9 cellular contexts compared by ENCODE assay signal in genomic region chr4:75180790-75181776, GRCh38.
A peak's percentile ranks its signal among the peaks of the same experiment; 100 is the strongest.
DNase-seq lines count a peak whose midpoint lies in the region; ATAC-seq and TF ChIP-seq lines count a peak whose summit lies in the region.
"Had no signal": no experiment of that assay in that cellular context is flagged by ENCODE, and none has a peak within 500 bp of the region (broad histone marks: within the 10 kb centered on the region; RNA-seq: fewer than 3 reads in every experiment).

No MANE protein-coding gene starts in this region.

- in situ Hi-C loops in brain microvascular endothelial cell (cut with HindIII; ENCODE audit: low pct_ligation_motif_present, low sequenced_read_pairs), result no loop called here

- H3K9me3 Mint-ChIP-seq in glutamatergic neuron (ENCODE audit: unreplicated experiment), result peaks cover 3% of the 10 kb centered on the region

- peaks cover 8% of the 10 kb centered on the region for H3K36me3 Mint-ChIP-seq in glutamatergic neuron (ENCODE audit: unreplicated experiment)

- no peak for TF ChIP-seq EP300 in upper lobe of left lung (IDR thresholded peaks at IDR 0.05)

- DNase-seq in COLO829 (ENCODE audit: low spot score) (peak; percentile 23), brain microvascular endothelial cell (peak; percentile 6), upper lobe of left lung (no peak), GM10266 (ENCODE audit: extremely low spot score) (no peak), kidney glomerular epithelial cell (lab: John Stamatoyannopoulos, UW) (no peak), glutamatergic neuron (no peak)

- no peak for TF ChIP-seq POLR2A in upper lobe of left lung (IDR thresholded peaks at IDR 0.05)

- H3K27me3 Mint-ChIP-seq in glutamatergic neuron (ENCODE audit: unreplicated experiment), result no peaks in the 10 kb centered on the region
- H3K27me3 Mint-ChIP-seq: stimulated activated naive CD8-positive, alpha-beta T cell treated with anti-CD3 and anti-CD28 coated beads, Interleukin-15, Interleukin-2, amounts not matched to agents 100 ng/mL and 50 ng/mL, for 24 hours had no signal

- peak; percentile 87 for ATAC-seq in GM21390 (IDR thresholded peaks at IDR 0.05; ENCODE audit: unreplicated experiment)
- peak; percentile 94 for ATAC-seq in HG03469 (IDR thresholded peaks at IDR 0.05; ENCODE audit: unreplicated experiment)
- ATAC-seq in upper lobe of left lung (ENCODE audit: low FRiP score in 2 of 2), result no peak

- no peak overlapping the region for H3K4me3 Mint-ChIP-seq in glutamatergic neuron (ENCODE audit: unreplicated experiment)
- H3K4me3 Mint-ChIP-seq: stimulated activated naive CD8-positive, alpha-beta T cell treated with anti-CD3 and anti-CD28 coated beads, Interleukin-15, Interleukin-2, amounts not matched to agents 100 ng/mL and 50 ng/mL, for 24 hours had no signal

- TF ChIP-seq CTCF in brain microvascular endothelial cell (IDR thresholded peaks at IDR 0.05; ENCODE audit: low read depth, low read length, missing control alignments), result no peak
- no peak for TF ChIP-seq CTCF in upper lobe of left lung (IDR thresholded peaks at IDR 0.05)
- no peak for TF ChIP-seq CTCF in GM10266 (IDR thresholded peaks at IDR 0.05; ENCODE audit: control insufficient read depth, insufficient read depth, low read depth, missing control alignments)
- no peak for TF ChIP-seq CTCF in glutamatergic neuron (IDR thresholded peaks at IDR 0.05; ENCODE audit: partially characterized antibody, unreplicated experiment)

- no peak overlapping the region for H3K27ac Mint-ChIP-seq in glutamatergic neuron (ENCODE audit: unreplicated experiment)
- H3K27ac Mint-ChIP-seq: stimulated activated naive CD8-positive, alpha-beta T cell treated with anti-CD3 and anti-CD28 coated beads, Interleukin-15, Interleukin-2, amounts not matched to agents 100 ng/mL and 50 ng/mL, for 24 hours had no signal

- H3K27ac ChIP-seq in brain microvascular endothelial cell (no peak overlapping the region), upper lobe of left lung (no peak overlapping the region)

- no peaks in the 10 kb centered on the region for H3K4me1 Mint-ChIP-seq in glutamatergic neuron (ENCODE audit: low read depth, unreplicated experiment)

- H3K4me3 ChIP-seq in brain microvascular endothelial cell (ENCODE audit: low read depth, low read length), result no peak overlapping the region
- H3K4me3 ChIP-seq in upper lobe of left lung, result no peak overlapping the region

- H3K36me3 ChIP-seq in brain microvascular endothelial cell (replicated peaks) (no peaks in the 10 kb centered on the region), upper lobe of left lung (no peaks in the 10 kb centered on the region)

- H3K27me3 ChIP-seq in brain microvascular endothelial cell (replicated peaks) (no peaks in the 10 kb centered on the region), upper lobe of left lung (no peaks in the 10 kb centered on the region)

- 81 to 87% methylated on average over 9 to 10 of the region's 10 CpGs for WGBS in upper lobe of left lung, 2 donors

- H3K9me3 ChIP-seq in upper lobe of left lung, result no peaks in the 10 kb centered on the region

- H3K4me1 ChIP-seq in upper lobe of left lung, result no peaks in the 10 kb centered on the region

Comparison
In these comparisons a context has a peak if more than half of its experiments do, and no peak if none do; other contexts are left out.
1. DNase-seq: peak in COLO829 (single experiment) and brain microvascular endothelial cell (single experiment); none in upper lobe of left lung (0 of 2), GM10266 (single experiment), kidney glomerular epithelial cell (single experiment) and glutamatergic neuron (single experiment).
2. ATAC-seq: peak in GM21390 (single experiment) and HG03469 (single experiment); none in upper lobe of left lung (0 of 2).